ENCODE assay signal across 29 cellular contexts in genomic region chr2:212098966-212099365, GRCh38.
"Had no signal": no experiment of that assay in that cellular context is flagged by ENCODE, and none has a peak within 500 bp of the region (broad histone marks: within the 10 kb centered on the region; RNA-seq: fewer than 3 reads in every experiment).

No MANE protein-coding gene starts in this region.

- DNase-seq: stimulated activated CD4-positive, alpha-beta T cell treated with anti-CD3 and anti-CD28 coated beads, Interleukin-2, amount 100 ng/mL, for 48 hours; stimulated activated CD4-positive, alpha-beta T cell treated with anti-CD3 and anti-CD28 coated beads, Interleukin-4, amount 100 ng/mL, for 1 hour; stimulated activated CD4-positive, alpha-beta T cell treated with anti-CD3 and anti-CD28 coated beads, Interleukin-4, amount 100 ng/mL, for 24 hours; stimulated activated CD4-positive, alpha-beta T cell treated with anti-CD3 and anti-CD28 coated beads, Interleukin-4, amount 100 ng/mL, for 4 hours; stimulated activated CD8-positive, alpha-beta memory T cell treated with anti-CD3 and anti-CD28 coated beads, Interleukin-4, amount 100 ng/mL, for 48 hours; stimulated activated naive B cell treated with anti-CD40 and anti-IgM and Interleukin-4, amounts not matched to agents 10 μg/mL and 1 μg/mL and 100 μg/mL, for 72 hours; stimulated activated naive CD4-positive, alpha-beta T cell; stimulated activated naive CD4-positive, alpha-beta T cell treated with Interleukin-2 at 50 U/mL for 16 hours; stimulated activated naive CD8-positive, alpha-beta T cell treated with anti-CD3 and anti-CD28 coated beads, Interleukin-15, amount 100 ng/mL, for 72 hours; stimulated activated naive CD8-positive, alpha-beta T cell treated with anti-CD3 and anti-CD28 coated beads, Interleukin-15, Interleukin-2, amounts not matched to agents 100 U/mL and 50 U/mL, for 24 hours; stomach; substantia nigra; testis; thyroid gland; tibial artery; transverse colon; trophoblast cell; upper lobe of left lung; upper lobe of right lung; uterus had no signal

- H3K27me3 ChIP-seq: stomach, suprapubic skin, testis, thyroid gland, tibial artery, tibial nerve, transverse colon, upper lobe of left lung, upper lobe of right lung, uterus, vagina had no signal

- H3K36me3 ChIP-seq: stomach, suprapubic skin, thoracic aorta, thyroid gland, tibial artery, tibial nerve, transverse colon, upper lobe of left lung, upper lobe of right lung, uterus, vagina had no signal

- H3K36me3 Mint-ChIP-seq: stimulated activated effector memory CD8-positive, alpha-beta T cell treated with anti-CD3 and anti-CD28 coated beads, Interleukin-12 subunit alpha, Interleukin-12 subunit beta, amount 100 ng/mL, for 72 hours; stimulated activated memory B cell treated with anti-CD40 and anti-IgM and Interleukin-4, amounts not matched to agents 10 μg/mL and 1 μg/mL and 100 μg/mL, for 72 hours; stimulated activated naive B cell treated with anti-CD40 and anti-IgM and Interleukin-4, amounts not matched to agents 10 μg/mL and 1 μg/mL and 100 μg/mL, for 72 hours; type B pancreatic cell had no signal

- H3K9me3 Mint-ChIP-seq: stimulated activated naive B cell treated with anti-CD40 and anti-IgM and Interleukin-4, amounts not matched to agents 10 μg/mL and 1 μg/mL and 100 μg/mL, for 72 hours; stimulated activated naive CD8-positive, alpha-beta T cell treated with anti-CD3 and anti-CD28 coated beads, Interleukin-15, amount 100 ng/mL, for 72 hours; type B pancreatic cell had no signal

- H3K27me3 Mint-ChIP-seq: stimulated activated memory B cell treated with anti-CD40 and anti-IgM and Interleukin-4, amounts not matched to agents 10 μg/mL and 1 μg/mL and 100 μg/mL, for 72 hours; stimulated activated naive B cell treated with anti-CD40 and anti-IgM and Interleukin-4, amounts not matched to agents 10 μg/mL and 1 μg/mL and 100 μg/mL, for 72 hours; stimulated activated naive CD8-positive, alpha-beta T cell treated with anti-CD3 and anti-CD28 coated beads, Interleukin-15, amount 100 ng/mL, for 72 hours; stimulated activated naive CD8-positive, alpha-beta T cell treated with anti-CD3 and anti-CD28 coated beads, Interleukin-15, Interleukin-2, amounts not matched to agents 100 ng/mL and 50 ng/mL, for 24 hours; type B pancreatic cell had no signal

- H3K4me1 ChIP-seq: stomach, suprapubic skin, testis, tibial nerve, transverse colon, upper lobe of left lung, upper lobe of right lung, uterus, vagina had no signal

- H3K9me3 ChIP-seq: stomach, suprapubic skin, testis, thoracic aorta, thyroid gland, tibial artery, tibial nerve, transverse colon, upper lobe of left lung, upper lobe of right lung, uterus, vagina had no signal

- H3K4me1 Mint-ChIP-seq: stimulated activated effector memory CD8-positive, alpha-beta T cell treated with anti-CD3 and anti-CD28 coated beads, Interleukin-12 subunit alpha, Interleukin-12 subunit beta, amount 100 ng/mL, for 72 hours; stimulated activated memory B cell treated with anti-CD40 and anti-IgM and Interleukin-4, amounts not matched to agents 10 μg/mL and 1 μg/mL and 100 μg/mL, for 72 hours; stimulated activated naive B cell treated with anti-CD40 and anti-IgM and Interleukin-4, amounts not matched to agents 10 μg/mL and 1 μg/mL and 100 μg/mL, for 72 hours; stimulated activated naive CD8-positive, alpha-beta T cell treated with anti-CD3 and anti-CD28 coated beads, Interleukin-15, amount 100 ng/mL, for 72 hours had no signal

- FAIRE-seq: urothelium cell line had no signal

- H3K4me3 Mint-ChIP-seq: stimulated activated effector memory CD8-positive, alpha-beta T cell treated with anti-CD3 and anti-CD28 coated beads, Interleukin-12 subunit alpha, Interleukin-12 subunit beta, amount 100 ng/mL, for 72 hours; stimulated activated memory B cell treated with anti-CD40 and anti-IgM and Interleukin-4, amounts not matched to agents 10 μg/mL and 1 μg/mL and 100 μg/mL, for 72 hours; stimulated activated naive B cell treated with anti-CD40 and anti-IgM and Interleukin-4, amounts not matched to agents 10 μg/mL and 1 μg/mL and 100 μg/mL, for 72 hours; stimulated activated naive CD8-positive, alpha-beta T cell treated with anti-CD3 and anti-CD28 coated beads, Interleukin-15, amount 100 ng/mL, for 72 hours; stimulated activated naive CD8-positive, alpha-beta T cell treated with anti-CD3 and anti-CD28 coated beads, Interleukin-15, Interleukin-2, amounts not matched to agents 100 ng/mL and 50 ng/mL, for 24 hours; type B pancreatic cell had no signal

- H3K27ac Mint-ChIP-seq: stimulated activated effector memory CD8-positive, alpha-beta T cell treated with anti-CD3 and anti-CD28 coated beads, Interleukin-12 subunit alpha, Interleukin-12 subunit beta, amount 100 ng/mL, for 72 hours; stimulated activated memory B cell treated with anti-CD40 and anti-IgM and Interleukin-4, amounts not matched to agents 10 μg/mL and 1 μg/mL and 100 μg/mL, for 72 hours; stimulated activated naive B cell treated with anti-CD40 and anti-IgM and Interleukin-4, amounts not matched to agents 10 μg/mL and 1 μg/mL and 100 μg/mL, for 72 hours; stimulated activated naive CD8-positive, alpha-beta T cell treated with anti-CD3 and anti-CD28 coated beads, Interleukin-15, amount 100 ng/mL, for 72 hours; stimulated activated naive CD8-positive, alpha-beta T cell treated with anti-CD3 and anti-CD28 coated beads, Interleukin-15, Interleukin-2, amounts not matched to agents 100 ng/mL and 50 ng/mL, for 24 hours; type B pancreatic cell had no signal

- H3K4me3 ChIP-seq: stomach, suprapubic skin, testis, thoracic aorta, thyroid gland, tibial artery, tibial nerve, transverse colon, upper lobe of left lung, upper lobe of right lung, uterus, vagina had no signal

- H3K27ac ChIP-seq: stomach, suprapubic skin, testis, thoracic aorta, thyroid gland, tibial artery, tibial nerve, transverse colon, upper lobe of left lung, upper lobe of right lung, uterus, vagina had no signal

- ATAC-seq: stimulated activated effector memory CD8-positive, alpha-beta T cell treated with anti-CD3 and anti-CD28 coated beads, Interleukin-12 subunit alpha, Interleukin-12 subunit beta, amount 100 ng/mL, for 72 hours; stimulated activated memory B cell treated with anti-CD40 and anti-IgM and Interleukin-4, amounts not matched to agents 10 μg/mL and 1 μg/mL and 100 μg/mL, for 72 hours; stimulated activated naive B cell treated with anti-CD40 and anti-IgM and Interleukin-4, amounts not matched to agents 10 μg/mL and 1 μg/mL and 100 μg/mL, for 72 hours; stimulated activated naive CD8-positive, alpha-beta T cell treated with anti-CD3 and anti-CD28 coated beads, Interleukin-15, amount 100 ng/mL, for 72 hours; stimulated activated naive CD8-positive, alpha-beta T cell treated with anti-CD3 and anti-CD28 coated beads, Interleukin-15, Interleukin-2, amounts not matched to agents 100 U/mL and 50 U/mL, for 24 hours; upper lobe of right lung had no signal
